ENCODE assay signal across 26 cellular contexts in genomic region chr22:28008056-28008455, GRCh38.
"Had no signal": no experiment of that assay in that cellular context is flagged by ENCODE, and none has a peak within 500 bp of the region (broad histone marks: within the 10 kb centered on the region; RNA-seq: fewer than 3 reads in every experiment).

No MANE protein-coding gene starts in this region.

- H3K9me3 Mint-ChIP-seq: activated CD4-positive, alpha-beta memory T cell treated with anti-CD3 and anti-CD28 coated beads for 36 hours; activated CD4-positive, alpha-beta T cell treated with anti-CD3 and anti-CD28 coated beads, Interleukin-2, amount 10 ng/mL, durations not matched to agents 24 days and 14 days; activated T-cell treated with anti-CD3 and anti-CD28 coated beads, Interleukin-2, amount 50 U/mL, for 72 hours; effector memory CD8-positive, alpha-beta T cell had no signal

- H3K27ac ChIP-seq: body of pancreas had no signal

- H3K4me3 ChIP-seq: body of pancreas, esophagus squamous epithelium had no signal

- H3K27me3 ChIP-seq: body of pancreas, esophagus squamous epithelium had no signal

- H3K9me3 ChIP-seq: body of pancreas, esophagus squamous epithelium had no signal

- H3K27me3 Mint-ChIP-seq: activated CD4-positive, alpha-beta memory T cell treated with anti-CD3 and anti-CD28 coated beads for 36 hours; activated CD4-positive, alpha-beta T cell treated with anti-CD3 and anti-CD28 coated beads for 36 hours; activated CD4-positive, alpha-beta T cell treated with anti-CD3 and anti-CD28 coated beads, Interleukin-2, amount 10 ng/mL, durations not matched to agents 24 days and 14 days; activated CD8-positive, alpha-beta memory T cell treated with anti-CD3 and anti-CD28 coated beads, Interleukin-2, amount 10 ng/mL, durations not matched to agents 7 days and 5 days; activated naive CD8-positive, alpha-beta T cell had no signal

- ATAC-seq: activated CD4-positive, alpha-beta T cell treated with anti-CD3 and anti-CD28 coated beads for 36 hours; activated CD8-positive, alpha-beta memory T cell treated with anti-CD3 and anti-CD28 coated beads, Interleukin-2, amount 10 ng/mL, durations not matched to agents 7 days and 5 days; activated CD8-positive, alpha-beta T cell treated with anti-CD3 and anti-CD28 coated beads, Interleukin-2, amount 10 ng/mL, durations not matched to agents 7 days and 5 days; activated T-cell treated with anti-CD3 and anti-CD28 coated beads, Interleukin-2, amount 50 U/mL, for 72 hours; body of pancreas; effector memory CD8-positive, alpha-beta T cell had no signal

- H3K36me3 Mint-ChIP-seq: activated CD4-positive, alpha-beta memory T cell treated with anti-CD3 and anti-CD28 coated beads for 36 hours; activated CD8-positive, alpha-beta memory T cell treated with anti-CD3 and anti-CD28 coated beads, Interleukin-2, amount 10 ng/mL, durations not matched to agents 7 days and 5 days; activated naive CD8-positive, alpha-beta T cell had no signal

- DNase-seq: activated CD4-positive, alpha-beta memory T cell treated with anti-CD3 and anti-CD28 coated beads for 36 hours; activated CD4-positive, alpha-beta T cell treated with anti-CD3 and anti-CD28 coated beads for 36 hours; activated CD4-positive, alpha-beta T cell treated with anti-CD3 and anti-CD28 coated beads, Interleukin-2, amount 10 ng/mL, durations not matched to agents 24 days and 14 days; activated CD4-positive, CD25-positive, alpha-beta regulatory T cell; activated CD4-positive, CD25-positive, alpha-beta regulatory T cell treated with anti-CD3 and anti-CD28 coated beads, Interleukin-2, amount 50 U/mL, for 72 hours; activated CD8-positive, alpha-beta memory T cell treated with anti-CD3 and anti-CD28 coated beads, Interleukin-2, amount 10 ng/mL, durations not matched to agents 7 days and 5 days; activated CD8-positive, alpha-beta memory T cell treated with anti-CD3 and anti-CD28 coated beads, Interleukin-2, amount 50 U/mL, for 4 hours; activated CD8-positive, alpha-beta T cell treated with anti-CD3 and anti-CD28 coated beads, Interleukin-2, amount 10 ng/mL, durations not matched to agents 7 days and 5 days; activated gamma-delta T cell treated with Interleukin-2 at 50 U/mL for 16 hours; activated naive CD4-positive, alpha-beta T cell treated with anti-CD3 and anti-CD28 coated beads, Interleukin-2, amount 50 U/mL, for 16 hours; activated naive CD4-positive, alpha-beta T cell treated with Interleukin-2 at 50 U/mL for 16 hours; activated T-cell treated with anti-CD3 and anti-CD28 coated beads, Interleukin-2, amount 50 U/mL, for 1 hour; activated T-cell treated with anti-CD3 and anti-CD28 coated beads, Interleukin-2, amount 50 U/mL, for 72 hours; amniotic stem cell; anterior cingulate cortex; body of pancreas; caudate nucleus; cortex of kidney; dermis blood vessel endothelial cell; effector CD4-positive, alpha-beta T cell; effector memory CD8-positive, alpha-beta T cell; erythroblast; esophagus squamous epithelium; foreskin melanocyte; head of caudate nucleus had no signal

- H3K4me3 Mint-ChIP-seq: activated CD4-positive, alpha-beta memory T cell treated with anti-CD3 and anti-CD28 coated beads for 36 hours; activated CD4-positive, alpha-beta T cell treated with anti-CD3 and anti-CD28 coated beads for 36 hours; activated CD4-positive, alpha-beta T cell treated with anti-CD3 and anti-CD28 coated beads, Interleukin-2, amount 10 ng/mL, durations not matched to agents 24 days and 14 days; activated CD8-positive, alpha-beta memory T cell treated with anti-CD3 and anti-CD28 coated beads, Interleukin-2, amount 10 ng/mL, durations not matched to agents 7 days and 5 days; activated CD8-positive, alpha-beta T cell treated with anti-CD3 and anti-CD28 coated beads, Interleukin-2, amount 10 ng/mL, durations not matched to agents 7 days and 5 days; activated naive CD8-positive, alpha-beta T cell; activated T-cell treated with anti-CD3 and anti-CD28 coated beads, Interleukin-2, amount 50 U/mL, for 72 hours; effector memory CD8-positive, alpha-beta T cell had no signal

- H3K4me1 Mint-ChIP-seq: activated CD4-positive, alpha-beta T cell treated with anti-CD3 and anti-CD28 coated beads for 36 hours; activated CD4-positive, alpha-beta T cell treated with anti-CD3 and anti-CD28 coated beads, Interleukin-2, amount 10 ng/mL, durations not matched to agents 24 days and 14 days; activated CD8-positive, alpha-beta memory T cell treated with anti-CD3 and anti-CD28 coated beads, Interleukin-2, amount 10 ng/mL, durations not matched to agents 7 days and 5 days had no signal
